Comparison of ENCODE assay signal across 21 cellular contexts in genomic region chr1:227816750-227817446, GRCh38. TPM values are rescaled to one million over a fixed set of nuclear protein-coding genes. Genes with fewer than 3 reads are reported as not detected.
DNase-seq lines count a peak whose midpoint lies in the region; ATAC-seq, FAIRE-seq and TF ChIP-seq lines count a peak whose summit lies in the region.
"Had no signal": no experiment of that assay in that cellular context is flagged by ENCODE, and none has a peak within 500 bp of the region (broad histone marks: within the 10 kb centered on the region; RNA-seq: fewer than 3 reads in every experiment).

No MANE protein-coding gene starts in this region.

- DNase-seq in NK-92 treated with Interleukin-12 subunit alpha and Interleukin-12 subunit beta, amount 100 ng/mL, for 24 hours (lab: John Stamatoyannopoulos, UW): peak; percentile 43
- no peak for DNase-seq in NK-92 (lab: John Stamatoyannopoulos, UW; ENCODE audit: unreplicated experiment)
- peak; percentile 19 for DNase-seq in HT1080 (ENCODE audit: low read depth)
- DNase-seq in K562 (ENCODE audit: extremely low read depth in 1 of 4, low spot score in 3 of 4): no peak
- DNase-seq in neuronal stem cell (ENCODE audit: low spot score): no peak
- DNase-seq in NAMALWA (ENCODE audit: low spot score): no peak
- no peak for DNase-seq in GM03348 (ENCODE audit: low spot score)
- no peak for DNase-seq in NCI-H446 treated with DMSO at 0.1 percent for 48 hours (lab: John Stamatoyannopoulos, UW)
- DNase-seq: CD4-positive, alpha-beta T cell; DMS79 treated with DMSO at 0.1 percent for 48 hours; NCI-H1417; NCI-H187; NCI-H748 treated with DMSO at 0.1 percent for 48 hours; T-helper 1 cell; T-helper 9 cell had no signal

- TF ChIP-seq EP300 in K562 (IDR thresholded peaks at IDR 0.05; ENCODE audit: low read length): no peak

- H2BK12ac ChIP-seq in neuronal stem cell (ENCODE audit: low read length): no peak overlapping the region

- no peaks in the 10 kb centered on the region; the same call in none of the 2 replicates for H3K9me3 ChIP-seq in K562 (replicated peaks; ENCODE audit: control insufficient read depth, insufficient read depth, low read depth, low read length)
- peaks cover 8 to 12% of the 10 kb centered on the region in 2 donors for H3K9me3 ChIP-seq in neuronal stem cell (replicated peaks in 1 of 2; ENCODE audit: control insufficient read depth in 2 of 2, insufficient read depth in 1 of 2, low read depth in 1 of 2, low read length in 2 of 2)

- no peak overlapping the region for H2BK5ac ChIP-seq in neuronal stem cell (ENCODE audit: low read length)

- H3K9ac ChIP-seq in K562 (ENCODE audit: insufficient read depth in 1 of 2, low read depth in 2 of 2, low read length in 2 of 2) (no peak overlapping the region), neuronal stem cell (ENCODE audit: low read depth, low read length, poor library complexity) (no peak overlapping the region)

- no peak overlapping the region for H2BK120ac ChIP-seq in neuronal stem cell (ENCODE audit: low read depth, low read length)

- intact Hi-C loops in K562 (cut with micrococcal nuclease): no loop called here

- no peaks in the 10 kb centered on the region for H3K79me2 ChIP-seq in K562 (ENCODE audit: control insufficient read depth, insufficient read depth, low read length)

- no peak overlapping the region for H3K4me2 ChIP-seq in K562 (ENCODE audit: insufficient read depth, low read length)
- H3K4me2 ChIP-seq in neuronal stem cell (ENCODE audit: insufficient read depth, low read length, poor library complexity, severe bottlenecking): no peak overlapping the region
- H3K4me2 ChIP-seq: A549 had no signal

- POLR2A ChIA-PET in K562 (lab: Yijun Ruan, JAX): interaction anchor here (1.0 kb wide), 1 partner anchor 10 kb away, joined by 3 read pairs; no protein-coding TSS in a partner anchor

- no peak overlapping the region for H2AK5ac ChIP-seq in neuronal stem cell (ENCODE audit: low read depth, low read length)

- no peak overlapping the region for H3K23ac ChIP-seq in neuronal stem cell (ENCODE audit: low read depth, low read length, poor library complexity)

- no peaks in the 10 kb centered on the region for H3K9me1 ChIP-seq in K562 (ENCODE audit: control insufficient read depth, insufficient read depth, low read length)

- H3K4ac ChIP-seq in neuronal stem cell (ENCODE audit: low read length): no peak overlapping the region

- TF ChIP-seq POLR2A in K562 (conservative IDR thresholded peaks at IDR 0.05): no peak

- peak overlapping the region; percentile 64 for H4K91ac ChIP-seq in neuronal stem cell (ENCODE audit: low read depth, low read length, poor library complexity)

- WGBS in K562 (ENCODE audit: insufficient coverage, low coverage, missing lambda C conversion rate): 6% methylated on average over 16 of the region's 16 CpGs
- no CpG with 5 or more reads among the region's 16 CpGs for WGBS in neuronal stem cell (ENCODE audit: extremely low coverage in 2 of 2, insufficient read length in 2 of 2, insufficient replicate concordance in 1 of 2), 2 donors

- ATAC-seq in K562: peak; percentile 34; the same call in 2 of the 3 replicates
- ATAC-seq: A549, Right ventricle myocardium inferior, SK-N-SH treated with all-trans-retinoic acid at 6 μM for 48 hours had no signal

- no peaks in the 10 kb centered on the region for H4K20me1 ChIP-seq in K562 (replicated peaks; ENCODE audit: control insufficient read depth, insufficient read depth, low read length)

- CTCF ChIA-PET in K562 (lab: Yijun Ruan, JAX; ENCODE audit: low intra/inter-chr PET ratio): no interaction called here

- no peak overlapping the region for H2AFZ ChIP-seq in K562 (ENCODE audit: low read depth, low read length)
- H2AFZ ChIP-seq in neuronal stem cell (ENCODE audit: low read length): no peak overlapping the region

- no peak for TF ChIP-seq CTCF in K562 (IDR thresholded peaks at IDR 0.05 in 2 of 3, conservative IDR thresholded peaks at IDR 0.05 in 1 of 3; ENCODE audit: insufficient read depth in 2 of 3, low read depth in 1 of 3, low read length in 3 of 3)

- H3K27me3 ChIP-seq in K562 (ENCODE audit: control insufficient read depth in 2 of 2, insufficient read depth in 2 of 2, low read length in 2 of 2) (peaks cover 0 to 9% of the 10 kb centered on the region in 2 experiments; a peak in 1 of 5 replicates), neuronal stem cell (ENCODE audit: control insufficient read depth in 3 of 3, insufficient read depth in 3 of 3, low read depth in 1 of 3, low read length in 3 of 3) (no peaks in the 10 kb centered on the region)

- FAIRE-seq in K562 (lab: Jason Lieb, UNC): no peak
- FAIRE-seq: A549, H1 had no signal

- no peak overlapping the region for H3K27ac ChIP-seq in K562 (ENCODE audit: extremely low read depth, low read depth, low read length)
- no peak overlapping the region for H3K27ac ChIP-seq in neuronal stem cell (replicated peaks; ENCODE audit: low read length)
- H3K27ac ChIP-seq: A549 had no signal

- H3K79me1 ChIP-seq in neuronal stem cell (ENCODE audit: low read depth, low read length): no peaks in the 10 kb centered on the region

- no TSS peak for BruUV-seq in K562 (replicated peaks; lab: Mats Ljungman, UMichigan)

- H3K36me3 ChIP-seq in K562 (ENCODE audit: control insufficient read depth, insufficient read depth, low read length): no peaks in the 10 kb centered on the region
- H3K36me3 ChIP-seq in neuronal stem cell (replicated peaks in 1 of 2; ENCODE audit: control insufficient read depth in 2 of 2, insufficient read depth in 2 of 2, low read length in 2 of 2): no peaks in the 10 kb centered on the region

- in situ Hi-C loops in K562 (cut with MboI): no loop called here

- no peak for TF ChIP-seq RAD21 in K562 (CRISPR knock-in tag; conservative IDR thresholded peaks at IDR 0.05 in 1 of 2, IDR thresholded peaks at IDR 0.05 in 1 of 2)

- H3K18ac ChIP-seq in neuronal stem cell (ENCODE audit: low read length): peak overlapping the region; percentile 35

- no peak overlapping the region for H4K8ac ChIP-seq in neuronal stem cell (ENCODE audit: low read depth, low read length)

- peaks cover 0 to 9% of the 10 kb centered on the region in 2 experiments; a peak in 1 of 5 replicates for H3K4me1 ChIP-seq in K562 (replicated peaks in 1 of 2; ENCODE audit: control insufficient read depth in 2 of 2, insufficient read depth in 2 of 2, low read length in 2 of 2)
- no peaks in the 10 kb centered on the region for H3K4me1 ChIP-seq in neuronal stem cell (ENCODE audit: control insufficient read depth in 2 of 2, insufficient read depth in 1 of 2, low read depth in 1 of 2, low read length in 2 of 2)
- H3K4me1 ChIP-seq: A549 had no signal

- H2BK15ac ChIP-seq in neuronal stem cell (ENCODE audit: low read length): no peak overlapping the region

- H3K4me3 ChIP-seq in K562: no peak overlapping the region
- peak overlapping the region in 1 of 2 donors; percentile 60 for H3K4me3 ChIP-seq in neuronal stem cell (ENCODE audit: low read length in 2 of 2)
- H3K4me3 ChIP-seq: A549 had no signal

- H3K14ac ChIP-seq in neuronal stem cell (ENCODE audit: low read length): no peak overlapping the region

TF ChIP-seq in K562, 482 proteins besides CTCF, POLR2A, EP300 and RAD21:
- no peak for TF ChIP-seq PBX2 (CRISPR knock-in tag; IDR thresholded peaks at IDR 0.05; ENCODE audit: low read depth)
- no peak for TF ChIP-seq PBX2 (tag; conservative IDR thresholded peaks at IDR 0.05; ENCODE audit: low read depth)

RNA-seq across cellular contexts. Expression of gene PRSS38, which starts 1.4 kb away (rescaled TPM):
- not detected in 2 replicates for total RNA-seq in HT1080 (2014; rRNA removed; shearing (Covaris generic))
- polyA plus RNA-seq in HT1080 (2015; cell fraction: cytosol; rRNA removed): not detected in 2 replicates
- polyA plus RNA-seq in HT1080 (2015; cell fraction: nucleus; rRNA removed): not detected in 2 replicates
- total RNA-seq in K562 (2011; cell fraction: chromatin; rRNA removed; ENCODE audit: low replicate concordance): 0.23 TPM in 1 of 2 replicates, not detected in the other
- total RNA-seq in K562 (2011; cell fraction: nucleolus; rRNA removed): 0.33 TPM in 1 of 2 replicates, not detected in the other
- 0.44 TPM in 1 of 2 replicates, not detected in the other for total RNA-seq in K562 (2011; cell fraction: nucleoplasm; rRNA removed)
- total RNA-seq in K562 (2014; rRNA removed): not detected in 2 replicates
- not detected in 2 replicates for total RNA-seq in K562 (2014; rRNA removed; fragmentation: Illumina TruSeq; extraction: Trizol)
- total RNA-seq in K562 (2015; rRNA removed; fragmentation: Illumina TruSeq; extraction: Trizol): 0.14 TPM in 1 of 2 replicates, not detected in the other
- total RNA-seq in K562 (2021): not detected in 2 replicates
- 0.15 TPM in 1 of 2 replicates, not detected in the other for polyA plus RNA-seq in K562 (2011; rRNA removed)
- 0.10 and 0.25 TPM in 2 replicates for polyA plus RNA-seq in K562 (2011; cell fraction: cytosol; rRNA removed)
- 0.13 and 0.17 TPM in 2 replicates for polyA plus RNA-seq in K562 (2011; cell fraction: nucleus; rRNA removed)
- polyA plus RNA-seq in K562 (2012): 0.05 and 0.72 TPM in 2 replicates
- 0.09 TPM in 1 of 2 replicates, not detected in the other for polyA plus RNA-seq in K562 (2014; fragmentation: Illumina TruSeq; extraction: Trizol)
- not detected for polyA plus RNA-seq in K562 (2014; fragmentation: Nextera tagmentation; extraction: Ambion mirVana)
- polyA plus RNA-seq in K562 (2014; rRNA removed): not detected in 2 replicates
- 0.21 TPM in 1 of 2 replicates, not detected in the other for polyA minus RNA-seq in K562 (2011; rRNA and poly(A)+ RNA removed)
- polyA minus RNA-seq in K562 (2011; cell fraction: cytosol; rRNA and poly(A)+ RNA removed): not detected in 2 replicates
- not detected in 2 replicates for polyA minus RNA-seq in K562 (2011; cell fraction: nucleus; rRNA and poly(A)+ RNA removed)
- not detected for polyA plus RNA-seq in neuronal stem cell (2013, experiment 1 of 2)
- not detected for polyA plus RNA-seq in neuronal stem cell (2013, experiment 2 of 2)
- total RNA-seq: CD4-positive, alpha-beta T cell; H1; MCF 10A; Right ventricle myocardium inferior had no signal
- polyA plus RNA-seq: A549, BJ, H1 had no signal

Comparison
In these comparisons a context has a peak if more than half of its experiments do, and no peak if none do; other contexts are left out.
1. DNase-seq: peak in NK-92 treated with Interleukin-12 subunit alpha and Interleukin-12 subunit beta, amount 100 ng/mL, for 24 hours (single experiment) and HT1080 (single experiment); none in NK-92 (single experiment), K562 (0 of 4), neuronal stem cell (single experiment), NAMALWA (single experiment), GM03348 (single experiment) and NCI-H446 treated with DMSO at 0.1 percent for 48 hours (single experiment).